ENCODE assay signal across 9 cellular contexts in genomic region chr10:89252225-89252585, GRCh38. TPM values are rescaled to one million over a fixed set of nuclear protein-coding genes. Genes with fewer than 3 reads are reported as not detected.
DNase-seq lines count a peak whose midpoint lies in the region; ATAC-seq and TF ChIP-seq lines count a peak whose summit lies in the region.
"Had no signal": no experiment of that assay in that cellular context is flagged by ENCODE, and none has a peak within 500 bp of the region (broad histone marks: within the 10 kb centered on the region; RNA-seq: fewer than 3 reads in every experiment).

No MANE protein-coding gene starts in this region.

- no peaks in the 10 kb centered on the region for H3K9me3 ChIP-seq in neural progenitor cell (ENCODE audit: low read depth)

- no peak for TF ChIP-seq CTCF in coronary artery (IDR thresholded peaks at IDR 0.05)
- no peak for TF ChIP-seq CTCF in neural progenitor cell (IDR thresholded peaks at IDR 0.05)

- H2AFZ ChIP-seq in ACC112 (ENCODE audit: low read length, unreplicated experiment) (no peak overlapping the region), neural progenitor cell (replicated peaks) (no peak overlapping the region)

- H3K79me2 ChIP-seq in ACC112 (ENCODE audit: control insufficient read depth, insufficient read depth, low read length, unreplicated experiment), result peaks cover 23% of the 10 kb centered on the region
- no peaks in the 10 kb centered on the region for H3K79me2 ChIP-seq in neural progenitor cell (ENCODE audit: low read depth)

- H3K27me3 Mint-ChIP-seq in IgD-negative memory B cell, result peaks cover 1% of the 10 kb centered on the region
- H3K27me3 Mint-ChIP-seq in neural progenitor cell (ENCODE audit: insufficient read depth, low read depth), result peaks cover 8% of the 10 kb centered on the region

- DNase-seq in coronary artery (ENCODE audit: low spot score) (no peak), neural progenitor cell (ENCODE audit: low spot score) (no peak), anterior cingulate cortex (lab: John Stamatoyannopoulos, UW) (no peak)

- peak overlapping the region in 1 of 4 donors; percentile 96 for H3K4me3 Mint-ChIP-seq in IgD-negative memory B cell
- peak overlapping the region; percentile 87 for H3K4me3 Mint-ChIP-seq in neural progenitor cell

- H3K27me3 ChIP-seq in ACC112 (ENCODE audit: insufficient read depth, low read length), result no peaks in the 10 kb centered on the region
- peaks cover 14% of the 10 kb centered on the region for H3K27me3 ChIP-seq in neural progenitor cell

- H3K9me3 Mint-ChIP-seq in IgD-negative memory B cell, result peaks cover 2 to 7% (median 6%) of the 10 kb centered on the region in 3 donors
- H3K9me3 Mint-ChIP-seq in neural progenitor cell, result peaks cover 20% of the 10 kb centered on the region

- H3F3A ChIP-seq in neural progenitor cell (ENCODE audit: low read depth), result peaks cover 3% of the 10 kb centered on the region

- H3K4me1 Mint-ChIP-seq in IgD-negative memory B cell (peaks cover 17 to 23% (median 23%) of the 10 kb centered on the region in 3 donors), neural progenitor cell (peaks cover 8% of the 10 kb centered on the region)

- no peak overlapping the region for H3K9ac ChIP-seq in neural progenitor cell

- peak overlapping the region in 2 of 3 donors; percentile 80 to 83 for H3K27ac Mint-ChIP-seq in IgD-negative memory B cell
- no peak overlapping the region for H3K27ac Mint-ChIP-seq in neural progenitor cell

- no peaks in the 10 kb centered on the region for H3K36me3 ChIP-seq in ACC112 (ENCODE audit: insufficient read depth, low read length)
- no peaks in the 10 kb centered on the region for H3K36me3 ChIP-seq in neural progenitor cell

- H4K20me1 ChIP-seq in neural progenitor cell (ENCODE audit: low read depth), result no peaks in the 10 kb centered on the region

- H3K4me2 ChIP-seq in neural progenitor cell, result peak overlapping the region; percentile 83

- H3K27ac ChIP-seq in ACC112 (ENCODE audit: low read depth, low read length), result no peak overlapping the region
- H3K27ac ChIP-seq in coronary artery, result peak overlapping the region in 1 of 2 donors; percentile 75
- H3K27ac ChIP-seq in neural progenitor cell, result no peak overlapping the region

- H3K4me1 ChIP-seq in ACC112 (ENCODE audit: control insufficient read depth, insufficient read depth, low read length, unreplicated experiment), result peaks cover 10% of the 10 kb centered on the region
- H3K4me1 ChIP-seq in neural progenitor cell, result no peaks in the 10 kb centered on the region

- ATAC-seq in GM21367 (IDR thresholded peaks at IDR 0.05; ENCODE audit: unreplicated experiment), result no peak
- ATAC-seq in GM19351 (IDR thresholded peaks at IDR 0.05; ENCODE audit: unreplicated experiment), result no peak
- ATAC-seq in HG02763 (IDR thresholded peaks at IDR 0.05; ENCODE audit: unreplicated experiment), result no peak

- H3K4me3 ChIP-seq in ACC112 (ENCODE audit: low read depth, low read length), result peak overlapping the region; percentile 94
- H3K4me3 ChIP-seq in coronary artery, result peak overlapping the region; percentile 87
- no peak overlapping the region for H3K4me3 ChIP-seq in neural progenitor cell

- peaks cover 3% of the 10 kb centered on the region for H3K36me3 Mint-ChIP-seq in IgD-negative memory B cell
- peaks cover 6% of the 10 kb centered on the region for H3K36me3 Mint-ChIP-seq in neural progenitor cell

RNA-seq across cellular contexts. Expression of gene LIPA, which starts 0.6 kb away (rescaled TPM):
- polyA plus RNA-seq in IgD-negative memory B cell, result 73.9 TPM
- 15.5 and 18.9 TPM in 2 replicates for total RNA-seq in neural progenitor cell (ENCODE audit: low replicate concordance)

RNA-seq across cellular contexts. Expression of gene CH25H, which starts 45.1 kb away (rescaled TPM):
- not detected for polyA plus RNA-seq in IgD-negative memory B cell
- total RNA-seq in neural progenitor cell (ENCODE audit: low replicate concordance), result not detected in 2 replicates
- total RNA-seq: activated CD4-positive, alpha-beta memory T cell treated with anti-CD3 and anti-CD28 coated beads, Interleukin-2, amount 10 ng/mL, durations not matched to agents 7 days and 5 days had no signal

RNA-seq across cellular contexts. Expression of gene IFIT2, which starts 49.6 kb away (rescaled TPM):
- 13.6 TPM for polyA plus RNA-seq in IgD-negative memory B cell
- total RNA-seq in neural progenitor cell (ENCODE audit: low replicate concordance), result 0.06 and 0.22 TPM in 2 replicates
